In the genomic region with DNA sequence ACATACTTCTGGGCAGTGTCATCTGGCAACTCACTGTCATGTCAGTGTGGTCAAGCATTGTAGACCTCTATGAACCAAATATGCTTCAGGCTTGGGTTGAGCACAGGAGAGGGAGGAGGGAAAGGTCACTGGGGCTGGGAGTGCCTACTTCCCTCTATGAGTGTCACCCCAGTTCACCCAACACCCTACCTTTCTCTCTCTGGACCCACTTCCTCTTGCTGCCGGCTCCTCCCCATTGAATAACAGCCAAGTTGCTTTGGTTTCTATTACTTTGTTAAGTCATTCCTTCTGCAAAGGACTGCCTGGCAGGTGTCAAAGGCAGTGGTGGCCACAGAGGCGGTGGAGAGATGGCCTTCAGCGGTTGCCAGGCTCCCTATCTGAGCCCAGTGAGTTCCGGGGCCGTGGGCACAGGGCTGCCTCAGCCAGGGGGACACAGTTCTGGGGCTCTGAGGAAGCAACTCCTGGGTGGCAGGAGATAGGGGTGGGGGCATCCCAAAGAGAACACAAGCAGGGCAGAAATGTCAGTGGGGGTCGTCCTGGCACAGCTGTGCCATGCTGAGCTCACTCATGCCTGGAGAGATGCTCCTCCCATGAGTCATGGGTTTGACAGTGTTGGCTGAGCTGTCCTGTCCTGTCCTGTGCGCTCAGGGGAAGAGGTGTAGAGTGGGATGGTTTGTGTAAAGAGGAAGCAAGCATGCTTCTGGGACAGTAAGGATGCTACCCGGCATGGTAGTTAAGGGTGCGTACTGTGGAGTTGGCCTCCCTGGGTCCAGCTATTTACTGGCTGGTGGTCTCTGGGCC, we compare ENCODE assay signal across 9 cellular contexts. TPM values are rescaled to one million over a fixed set of nuclear protein-coding genes. Genes with fewer than 3 reads are reported as not detected.
A peak's percentile ranks its signal among the peaks of the same experiment; 100 is the strongest.
DNase-seq lines count a peak whose midpoint lies in the region; ATAC-seq and TF ChIP-seq lines count a peak whose summit lies in the region.
"Not testable (repeated sequence)": the region's sequence is repeated elsewhere in the genome, so short reads cannot be mapped to it uniquely, and the experiment has no call there.
"Had no signal": no experiment of that assay in that cellular context is flagged by ENCODE, and none has a peak within 500 bp of the region (broad histone marks: within the 10 kb centered on the region; RNA-seq: fewer than 3 reads in every experiment).

A gene (plus strand): TSS at position 282 of the 801 bp plus-strand sequence. CDS start 66 bp downstream, at position 348.

- not testable (repeated sequence) for H3K27me3 ChIP-seq in DOHH2 (ENCODE audit: control insufficient read depth, low read length)

- intact Hi-C loops in activated naive CD4-positive, alpha-beta T cell treated with anti-CD3 and anti-CD28 coated beads for 36 hours (cut with micrococcal nuclease): not testable (repeated sequence)

- not testable (repeated sequence) for H3K4me1 Mint-ChIP-seq in activated naive CD4-positive, alpha-beta T cell treated with anti-CD3 and anti-CD28 coated beads for 36 hours (ENCODE audit: low read depth)

- H3K9me3 Mint-ChIP-seq in activated naive CD4-positive, alpha-beta T cell treated with anti-CD3 and anti-CD28 coated beads for 36 hours: not testable (repeated sequence)

- H3K4me1 ChIP-seq in DOHH2 (ENCODE audit: control insufficient read depth, low read length): not testable (repeated sequence)

- H3K36me3 ChIP-seq in DOHH2 (ENCODE audit: control insufficient read depth, low read length): not testable (repeated sequence)

- not testable (repeated sequence) for TF ChIP-seq CTCF in DOHH2 (IDR thresholded peaks at IDR 0.05; ENCODE audit: low read depth, low read length, poor library complexity, severe bottlenecking)

- not testable (repeated sequence) for H3K9me3 ChIP-seq in DOHH2 (ENCODE audit: control insufficient read depth, insufficient read depth, low read length)

- peak; percentile 19 for DNase-seq in GM19240 (ENCODE audit: insufficient read length, low spot score)
- DNase-seq in RPMI7951 (ENCODE audit: low read depth): peak; percentile 4
- peak; percentile 15 for DNase-seq in activated naive CD4-positive, alpha-beta T cell treated with anti-CD3 and anti-CD28 coated beads for 36 hours
- DNase-seq in hepatic stellate cell (ENCODE audit: low spot score): peak; percentile 7
- DNase-seq in stimulated activated CD8-positive, alpha-beta memory T cell treated with anti-CD3 and anti-CD28 coated beads, Interleukin-12 subunit alpha, Interleukin-12 subunit beta, amount 100 ng/mL, for 4 hours (ENCODE audit: low read depth): peak; percentile 16

- ATAC-seq in HG02678 (IDR thresholded peaks at IDR 0.05; ENCODE audit: unreplicated experiment): peak; percentile 73
- ATAC-seq in HG03565 (IDR thresholded peaks at IDR 0.05; ENCODE audit: unreplicated experiment): peak; percentile 72

- CTCF ChIA-PET in activated naive CD4-positive, alpha-beta T cell treated with anti-CD3 and anti-CD28 coated beads for 36 hours (lab: Charles Lee): not testable (repeated sequence)

- H3K4me3 Mint-ChIP-seq in activated naive CD4-positive, alpha-beta T cell treated with anti-CD3 and anti-CD28 coated beads for 36 hours: not testable (repeated sequence)

- not testable (repeated sequence) for H3F3A ChIP-seq in DOHH2 (ENCODE audit: control insufficient read depth, insufficient read depth)

- not testable (repeated sequence) for H3K27ac Mint-ChIP-seq in activated naive CD4-positive, alpha-beta T cell treated with anti-CD3 and anti-CD28 coated beads for 36 hours

- H3K4me2 ChIP-seq in DOHH2 (ENCODE audit: low read length): peak within 1 kb of the TSS; percentile 42; the same call in 1 of the 2 replicates

- H3K27ac ChIP-seq in DOHH2 (ENCODE audit: low read depth, low read length): not testable (repeated sequence)

- H4K20me1 ChIP-seq in DOHH2 (ENCODE audit: control insufficient read depth, insufficient read depth, low read depth, low read length): not testable (repeated sequence)

- not testable (repeated sequence) for H3K4me3 ChIP-seq in DOHH2 (ENCODE audit: low read length)

- H3K79me2 ChIP-seq in DOHH2 (ENCODE audit: control insufficient read depth, low read length): not testable (repeated sequence)

- H3K27me3 Mint-ChIP-seq in activated naive CD4-positive, alpha-beta T cell treated with anti-CD3 and anti-CD28 coated beads for 36 hours (ENCODE audit: low read depth): not testable (repeated sequence)

- not testable (repeated sequence) for H3K36me3 Mint-ChIP-seq in activated naive CD4-positive, alpha-beta T cell treated with anti-CD3 and anti-CD28 coated beads for 36 hours (ENCODE audit: low read depth)

- H3K9me2 ChIP-seq in DOHH2 (replicated peaks; ENCODE audit: control insufficient read depth, low read length): not testable (repeated sequence)

RNA-seq across cellular contexts. Expression of the gene that starts here (rescaled TPM):
- total RNA-seq in RPMI7951 (2014; rRNA removed; shearing (Covaris generic)): not detected in 2 replicates
- under 1 TPM; 0.45 to 0.54 TPM for total RNA-seq in activated naive CD4-positive, alpha-beta T cell treated with anti-CD3 and anti-CD28 coated beads for 36 hours
- total RNA-seq: endothelial cell of umbilical vein had no signal

Comparison
In these comparisons a context has a peak if more than half of its experiments do, and no peak if none do; other contexts are left out.
1. Peak in DNase-seq in RPMI7951; RNA of the gene not detected or under 1 TPM.
2. Peak in DNase-seq in activated naive CD4-positive, alpha-beta T cell treated with anti-CD3 and anti-CD28 coated beads for 36 hours; RNA of the gene not detected or under 1 TPM.